ENCODE assay signal across 10 cellular contexts in genomic region chr21:36079010-36079649, GRCh38. TPM values are rescaled to one million over a fixed set of nuclear protein-coding genes. Genes with fewer than 3 reads are reported as not detected.
DNase-seq lines count a peak whose midpoint lies in the region; ATAC-seq and TF ChIP-seq lines count a peak whose summit lies in the region.
"Had no signal": no experiment of that assay in that cellular context is flagged by ENCODE, and none has a peak within 500 bp of the region (broad histone marks: within the 10 kb centered on the region; RNA-seq: fewer than 3 reads in every experiment).

No MANE protein-coding gene starts in this region.

- H3K27me3 Mint-ChIP-seq in activated naive CD8-positive, alpha-beta T cell treated with anti-CD3 and anti-CD28 coated beads, Interleukin-2, amount 10 ng/mL, durations not matched to agents 7 days and 5 days = no peaks in the 10 kb centered on the region

- peak overlapping the region; percentile 81 for H3K4me3 Mint-ChIP-seq in activated naive CD8-positive, alpha-beta T cell treated with anti-CD3 and anti-CD28 coated beads, Interleukin-2, amount 10 ng/mL, durations not matched to agents 7 days and 5 days

- TF ChIP-seq EP300 in ovary (IDR thresholded peaks at IDR 0.05) = no peak

- peak; percentile 93 for ATAC-seq in activated naive CD8-positive, alpha-beta T cell treated with anti-CD3 and anti-CD28 coated beads, Interleukin-2, amount 10 ng/mL, durations not matched to agents 7 days and 5 days (ENCODE audit: low read depth)
- ATAC-seq in psoas muscle (peak in 3 of 4 donors; percentile 27 to 62 (median 47)), HG03108 (IDR thresholded peaks at IDR 0.05; ENCODE audit: unreplicated experiment) (no peak)
- ATAC-seq: foreskin keratinocyte had no signal

- H3K27ac ChIP-seq in psoas muscle (no peak overlapping the region), ovary (no peak overlapping the region), hepatocyte (no peak overlapping the region)
- H3K27ac ChIP-seq: foreskin keratinocyte, WERI-Rb-1 had no signal

- no peaks in the 10 kb centered on the region for H3K4me1 ChIP-seq in psoas muscle
- H3K4me1 ChIP-seq in ovary (ENCODE audit: insufficient read depth) = no peaks in the 10 kb centered on the region
- H3K4me1 ChIP-seq in hepatocyte (ENCODE audit: insufficient read depth) = no peaks in the 10 kb centered on the region

- no peaks in the 10 kb centered on the region for H3K9me2 ChIP-seq in hepatocyte (replicated peaks; ENCODE audit: insufficient read depth)

- peaks cover 22% of the 10 kb centered on the region for H3K4me1 Mint-ChIP-seq in activated naive CD8-positive, alpha-beta T cell treated with anti-CD3 and anti-CD28 coated beads, Interleukin-2, amount 10 ng/mL, durations not matched to agents 7 days and 5 days

- H3K27me3 ChIP-seq in psoas muscle (ENCODE audit: insufficient read depth in 3 of 3, low read length in 2 of 3) (no peaks in the 10 kb centered on the region), ovary (no peaks in the 10 kb centered on the region), hepatocyte (no peaks in the 10 kb centered on the region)
- H3K27me3 ChIP-seq: foreskin keratinocyte had no signal

- H3K27ac Mint-ChIP-seq in activated naive CD8-positive, alpha-beta T cell treated with anti-CD3 and anti-CD28 coated beads, Interleukin-2, amount 10 ng/mL, durations not matched to agents 7 days and 5 days = peak overlapping the region; percentile 99

- H2AFZ ChIP-seq in hepatocyte = no peak overlapping the region

- H3K9me3 Mint-ChIP-seq in activated naive CD8-positive, alpha-beta T cell treated with anti-CD3 and anti-CD28 coated beads, Interleukin-2, amount 10 ng/mL, durations not matched to agents 7 days and 5 days = peaks cover 11% of the 10 kb centered on the region

- no peaks in the 10 kb centered on the region for H4K20me1 ChIP-seq in hepatocyte (ENCODE audit: insufficient read depth, poor library complexity, severe bottlenecking)

- H3K36me3 Mint-ChIP-seq in activated naive CD8-positive, alpha-beta T cell treated with anti-CD3 and anti-CD28 coated beads, Interleukin-2, amount 10 ng/mL, durations not matched to agents 7 days and 5 days = peaks cover 19% of the 10 kb centered on the region

- peak; percentile 28 for DNase-seq in GF-D8 (lab: John Stamatoyannopoulos, UW)
- DNase-seq in OCI-M1 (lab: John Stamatoyannopoulos, UW) = peak; percentile 98
- DNase-seq in activated naive CD8-positive, alpha-beta T cell treated with anti-CD3 and anti-CD28 coated beads, Interleukin-2, amount 10 ng/mL, durations not matched to agents 7 days and 5 days = peak; percentile 42
- no peak for DNase-seq in psoas muscle
- no peak for DNase-seq in ovary
- DNase-seq in hepatocyte (ENCODE audit: low spot score) = no peak
- DNase-seq in kidney glomerular epithelial cell (lab: John Stamatoyannopoulos, UW) = no peak
- DNase-seq: foreskin keratinocyte, WERI-Rb-1 had no signal

- H3K79me2 ChIP-seq in hepatocyte = no peaks in the 10 kb centered on the region

- POLR2A ChIA-PET in activated naive CD8-positive, alpha-beta T cell treated with anti-CD3 and anti-CD28 coated beads, Interleukin-2, amount 10 ng/mL, durations not matched to agents 7 days and 5 days (lab: Charles Lee) = interaction anchor here (1.3 to 1.8 kb wide), 4 partner anchors 9 to 35 kb away, joined by 3 to 14 read pairs (median 8); partner anchors contain the start of genes CBR1 and SETD4

- H3K4me2 ChIP-seq in hepatocyte = no peak overlapping the region

- H3K9me3 ChIP-seq in psoas muscle = no peaks in the 10 kb centered on the region
- no peaks in the 10 kb centered on the region for H3K9me3 ChIP-seq in ovary
- no peaks in the 10 kb centered on the region for H3K9me3 ChIP-seq in hepatocyte (ENCODE audit: low read depth)

- H3K36me3 ChIP-seq in psoas muscle (ENCODE audit: insufficient read depth in 1 of 2, low read depth in 1 of 2) (peaks cover 0 to 3% of the 10 kb centered on the region in 2 donors), ovary (no peaks in the 10 kb centered on the region), hepatocyte (replicated peaks; ENCODE audit: insufficient read depth, low read depth) (no peaks in the 10 kb centered on the region)
- H3K36me3 ChIP-seq: WERI-Rb-1 had no signal

- no peak overlapping the region for H3K4me3 ChIP-seq in psoas muscle
- no peak overlapping the region for H3K4me3 ChIP-seq in ovary
- no peak overlapping the region for H3K4me3 ChIP-seq in hepatocyte

- 58 to 72% (median 64%) methylated on average over 14 of the region's 14 CpGs for WGBS in psoas muscle, 3 donors
- 73 to 85% (median 78%) methylated on average over 14 of the region's 14 CpGs for WGBS in ovary, 3 donors
- WGBS in hepatocyte (ENCODE audit: low lambda C conversion rate, missing lambda C conversion rate) = 84% methylated on average over 14 of the region's 14 CpGs

- TF ChIP-seq CTCF in psoas muscle (IDR thresholded peaks at IDR 0.05) (no peak), ovary (IDR thresholded peaks at IDR 0.05) (no peak), hepatocyte (IDR thresholded peaks at IDR 0.05; ENCODE audit: poor library complexity) (no peak)

- TF ChIP-seq POLR2A in ovary (IDR thresholded peaks at IDR 0.05) = no peak

- intact Hi-C loops in psoas muscle (cut with DNase I) (no loop called here), ovary (cut with DNase I) (no loop called here)

RNA-seq across cellular contexts. Expression of gene CBR1, which starts 9.3 kb away (rescaled TPM):
- total RNA-seq in activated naive CD8-positive, alpha-beta T cell treated with anti-CD3 and anti-CD28 coated beads, Interleukin-2, amount 10 ng/mL, durations not matched to agents 7 days and 5 days = 10 to 100 TPM; 40.7 to 43.8 TPM
- 10 to 100 TPM; 15.2 to 47.7 (median 31.0) TPM for total RNA-seq in psoas muscle
- polyA plus RNA-seq in psoas muscle = 10 to 100 TPM; 45.9 to 94.0 (median 71.7) TPM
- total RNA-seq in ovary = 10 to 100 TPM; 29.7 to 80.6 (median 42.0) TPM
- polyA plus RNA-seq in ovary = 10 to 100 TPM; 44.0 to 49.3 TPM
- total RNA-seq in hepatocyte = 130 and 152 TPM in 2 replicates
- polyA plus RNA-seq in hepatocyte = 89.0 and 113 TPM in 2 replicates

RNA-seq across cellular contexts. Expression of gene SETD4, which starts 18.8 kb away (rescaled TPM):
- total RNA-seq in activated naive CD8-positive, alpha-beta T cell treated with anti-CD3 and anti-CD28 coated beads, Interleukin-2, amount 10 ng/mL, durations not matched to agents 7 days and 5 days = 10 to 100 TPM; 20.5 to 29.7 TPM
- total RNA-seq in psoas muscle (10 to 100 TPM in 2 of 4 donors, 1 to 10 TPM in 2; 6.5 to 12.1 (median 10.2) TPM), ovary (10 to 100 TPM; 12.2 to 22.9 (median 15.6) TPM), hepatocyte (16.6 and 20.5 TPM in 2 replicates)
- polyA plus RNA-seq in psoas muscle (10 to 100 TPM in 2 of 3 donors, 1 to 10 TPM in 1; 8.7 to 17.9 (median 12.8) TPM), ovary (10 to 100 TPM; 11.6 to 18.6 TPM), hepatocyte (13.7 and 17.8 TPM in 2 replicates)

RNA-seq across cellular contexts. Expression of gene CBR3, which starts 55.7 kb away (rescaled TPM):
- 10 to 100 TPM; 14.6 to 14.9 TPM for total RNA-seq in activated naive CD8-positive, alpha-beta T cell treated with anti-CD3 and anti-CD28 coated beads, Interleukin-2, amount 10 ng/mL, durations not matched to agents 7 days and 5 days
- 1 to 10 TPM in 3 of 4 donors, under 1 TPM in 1; 0.64 to 1.9 (median 1.2) TPM for total RNA-seq in psoas muscle
- polyA plus RNA-seq in psoas muscle = 1 to 10 TPM; 1.2 to 1.8 (median 1.8) TPM
- total RNA-seq in ovary = 10 to 100 TPM in 3 of 7 donors, 1 to 10 TPM in 4; 3.5 to 16.9 (median 10.0) TPM
- polyA plus RNA-seq in ovary = 10 to 100 TPM; 16.3 to 22.6 TPM
- total RNA-seq in hepatocyte = 0.12 and 1.7 TPM in 2 replicates
- polyA plus RNA-seq in hepatocyte = 0.22 and 0.56 TPM in 2 replicates

Comparison
In these comparisons a context has a peak if more than half of its experiments do, and no peak if none do; other contexts are left out.
1. DNase-seq: peak in GF-D8 (single experiment), OCI-M1 (single experiment) and activated naive CD8-positive, alpha-beta T cell treated with anti-CD3 and anti-CD28 coated beads, Interleukin-2, amount 10 ng/mL, durations not matched to agents 7 days and 5 days (single experiment); none in psoas muscle (0 of 2), ovary (0 of 5), hepatocyte (single experiment) and kidney glomerular epithelial cell (single experiment).